Comparison of ENCODE assay signal across 1 cellular context in genomic region chr20:59985864-59986263, GRCh38.
TF ChIP-seq lines count a peak whose summit lies in the region.

No MANE protein-coding gene starts in this region.

TF ChIP-seq in GM12878, 131 proteins besides CTCF, POLR2A, EP300 and RAD21:
- TF ChIP-seq HDGF (IDR thresholded peaks at IDR 0.05): no peak
- TF ChIP-seq SRF (IDR thresholded peaks at IDR 0.05; ENCODE audit: low read depth in 2 of 2, low read length in 2 of 2): no peak
- no peak for TF ChIP-seq MEF2A (IDR thresholded peaks at IDR 0.05; ENCODE audit: insufficient read depth, low read depth, low read length)
- TF ChIP-seq GABPA (IDR thresholded peaks at IDR 0.05; ENCODE audit: low read depth): no peak
- TF ChIP-seq NKRF (conservative IDR thresholded peaks at IDR 0.05): no peak
- TF ChIP-seq YY1 (IDR thresholded peaks at IDR 0.05; ENCODE audit: low read depth, low read length): no peak
- no peak for TF ChIP-seq ZBED1 (IDR thresholded peaks at IDR 0.05; ENCODE audit: borderline replicate concordance)
- TF ChIP-seq KAT2A (conservative IDR thresholded peaks at IDR 0.05; ENCODE audit: control insufficient read depth, low read depth, low read length): no peak
- TF ChIP-seq RCOR1 (conservative IDR thresholded peaks at IDR 0.05; ENCODE audit: low read depth, low read length): no peak
- no peak for TF ChIP-seq PRDM15 (CRISPR knock-in tag; IDR thresholded peaks at IDR 0.05)
